ENCODE assay signal across 24 cellular contexts in genomic region chr4:7984286-7984925, GRCh38. TPM values are rescaled to one million over a fixed set of nuclear protein-coding genes. Genes with fewer than 3 reads are reported as not detected.
DNase-seq lines count a peak whose midpoint lies in the region; ATAC-seq, FAIRE-seq and TF ChIP-seq lines count a peak whose summit lies in the region.
"Had no signal": no experiment of that assay in that cellular context is flagged by ENCODE, and none has a peak within 500 bp of the region (broad histone marks: within the 10 kb centered on the region; RNA-seq: fewer than 3 reads in every experiment).

No MANE protein-coding gene starts in this region.

- no peak for FAIRE-seq in small intestine (lab: Jason Lieb, UNC)
- FAIRE-seq: GM12891 had no signal

- in situ Hi-C loops in Panc1 (cut with HindIII; ENCODE audit: low pct_unique_long_range_greater_than_20kb, low sequenced_read_pairs), result no loop called here

- ATAC-seq in Panc1 (no peak), left colon (peak; percentile 24), GM21360 (IDR thresholded peaks at IDR 0.05; ENCODE audit: unreplicated experiment) (no peak)

- H3K9me3 ChIP-seq in Panc1 (ENCODE audit: control insufficient read depth, insufficient read depth, low read depth, low read length), result no peaks in the 10 kb centered on the region
- no peaks in the 10 kb centered on the region for H3K9me3 ChIP-seq in small intestine (ENCODE audit: control insufficient read depth, low read depth)
- H3K9me3 ChIP-seq: BLaER1 had no signal

- POLR2A ChIA-PET in Panc1 (lab: Charles Lee), result no interaction called here

- no TSS peak for BruUV-seq in Panc1 (replicated peaks; lab: Mats Ljungman, UMichigan)

- intact Hi-C loops in Panc1 (cut with micrococcal nuclease; ENCODE audit: unreplicated experiment), result no loop called here
- intact Hi-C loops in left colon (cut with DNase I, micrococcal nuclease), result loop anchor here in 1 of 2 donors (10.0 kb wide), 1 partner anchor 180 kb away; no protein-coding TSS in a partner anchor
- intact Hi-C loops in activated T-helper 1 cell treated with anti-CD3 and anti-CD28 coated beads, Interleukin-12 subunit alpha, Interleukin-12 subunit beta, Interleukin-2, Interleukin-4 antibody, amounts not matched to agents 30 ng/mL and 10 ng/mL and 1 ng/mL, durations not matched to agents 14 hours and 24 hours and 36 hours (cut with micrococcal nuclease), result no loop called here

- no peaks in the 10 kb centered on the region for H3K9me3 Mint-ChIP-seq in activated T-helper 1 cell treated with anti-CD3 and anti-CD28 coated beads, Interleukin-12 subunit alpha, Interleukin-12 subunit beta, Interleukin-2, Interleukin-4 antibody, amounts not matched to agents 30 ng/mL and 10 ng/mL and 1 ng/mL, durations not matched to agents 14 hours and 24 hours and 36 hours
- H3K9me3 Mint-ChIP-seq: CD4-positive, alpha-beta T cell had no signal

- 22 to 72% (median 51%) methylated on average over 30 to 31 of the region's 31 CpGs for WGBS in small intestine, 3 donors

- peak overlapping the region; percentile 51; the same call in 1 of the 2 replicates for H3K27ac ChIP-seq in Panc1 (ENCODE audit: low read length)
- peak overlapping the region in 1 of 2 donors; percentile 50 for H3K27ac ChIP-seq in small intestine (ENCODE audit: low read depth in 1 of 2, low read length in 1 of 2)
- H3K27ac ChIP-seq: 22Rv1, BLaER1 had no signal

- H3K4me1 ChIP-seq in Panc1 (ENCODE audit: control insufficient read depth, insufficient read depth, low read length), result peaks cover 34% of the 10 kb centered on the region
- peaks cover 0 to 9% of the 10 kb centered on the region in 2 donors for H3K4me1 ChIP-seq in small intestine (ENCODE audit: control insufficient read depth in 2 of 2, insufficient read depth in 1 of 2, low read depth in 1 of 2, low read length in 1 of 2)

- CTCF ChIA-PET in Panc1 (lab: Charles Lee), result no interaction called here

- H3K36me3 ChIP-seq in Panc1 (ENCODE audit: control insufficient read depth, insufficient read depth, low read length), result no peaks in the 10 kb centered on the region
- H3K36me3 ChIP-seq in small intestine (ENCODE audit: control insufficient read depth in 2 of 2, insufficient read depth in 2 of 2, low read length in 2 of 2), result no peaks in the 10 kb centered on the region
- H3K36me3 ChIP-seq: BLaER1 had no signal

- H3K36me3 Mint-ChIP-seq in activated T-helper 1 cell treated with anti-CD3 and anti-CD28 coated beads, Interleukin-12 subunit alpha, Interleukin-12 subunit beta, Interleukin-2, Interleukin-4 antibody, amounts not matched to agents 30 ng/mL and 10 ng/mL and 1 ng/mL, durations not matched to agents 14 hours and 24 hours and 36 hours (ENCODE audit: low read depth), result no peaks in the 10 kb centered on the region

- H3K27me3 Mint-ChIP-seq in activated T-helper 1 cell treated with anti-CD3 and anti-CD28 coated beads, Interleukin-12 subunit alpha, Interleukin-12 subunit beta, Interleukin-2, Interleukin-4 antibody, amounts not matched to agents 30 ng/mL and 10 ng/mL and 1 ng/mL, durations not matched to agents 14 hours and 24 hours and 36 hours (ENCODE audit: insufficient read depth), result peaks cover 6% of the 10 kb centered on the region
- H3K27me3 Mint-ChIP-seq: CD4-positive, alpha-beta T cell had no signal

- no peaks in the 10 kb centered on the region for H3K27me3 ChIP-seq in Panc1 (ENCODE audit: control insufficient read depth, insufficient read depth, low read length)
- H3K27me3 ChIP-seq in small intestine (ENCODE audit: control insufficient read depth in 2 of 2, insufficient read depth in 2 of 2, low read length in 2 of 2), result no peaks in the 10 kb centered on the region
- H3K27me3 ChIP-seq: BLaER1 had no signal

- no peak overlapping the region for H3K4me3 Mint-ChIP-seq in activated T-helper 1 cell treated with anti-CD3 and anti-CD28 coated beads, Interleukin-12 subunit alpha, Interleukin-12 subunit beta, Interleukin-2, Interleukin-4 antibody, amounts not matched to agents 30 ng/mL and 10 ng/mL and 1 ng/mL, durations not matched to agents 14 hours and 24 hours and 36 hours
- H3K4me3 Mint-ChIP-seq: CD4-positive, alpha-beta T cell had no signal

- peaks cover 11% of the 10 kb centered on the region for H3K4me1 Mint-ChIP-seq in activated T-helper 1 cell treated with anti-CD3 and anti-CD28 coated beads, Interleukin-12 subunit alpha, Interleukin-12 subunit beta, Interleukin-2, Interleukin-4 antibody, amounts not matched to agents 30 ng/mL and 10 ng/mL and 1 ng/mL, durations not matched to agents 14 hours and 24 hours and 36 hours (ENCODE audit: low read depth)

- DNase-seq in NCI-H2171 treated with DMSO at 0.1 percent for 48 hours (lab: John Stamatoyannopoulos, UW) (peak; percentile 14), NCI-H2171 (lab: John Stamatoyannopoulos, UW) (no peak), Panc1 (ENCODE audit: low read depth, low spot score) (no peak), left colon (peak in 1 of 2 donors; percentile 41), small intestine (peak; percentile 47), NCI-H1092 (lab: John Stamatoyannopoulos, UW) (no peak)
- no peak for DNase-seq in activated T-helper 1 cell treated with anti-CD3 and anti-CD28 coated beads, Interleukin-12 subunit alpha, Interleukin-12 subunit beta, Interleukin-2, Interleukin-4 antibody, amounts not matched to agents 30 ng/mL and 10 ng/mL and 1 ng/mL, durations not matched to agents 14 hours and 24 hours and 36 hours (ENCODE audit: low spot score)
- DNase-seq: ACHN; Caco-2; CD4-positive, alpha-beta T cell; DMS 273 treated with DMSO at 0.1 percent for 48 hours; DMS79 treated with DMSO at 0.1 percent for 48 hours; GOT3; Karpas-422; MV-4-11; NCI-H1694; NCI-H2081; NCI-H446; NCI-H526; SHP77 had no signal

- no peak for TF ChIP-seq CTCF in Panc1 (IDR thresholded peaks at IDR 0.05)

- H3K27ac Mint-ChIP-seq in activated T-helper 1 cell treated with anti-CD3 and anti-CD28 coated beads, Interleukin-12 subunit alpha, Interleukin-12 subunit beta, Interleukin-2, Interleukin-4 antibody, amounts not matched to agents 30 ng/mL and 10 ng/mL and 1 ng/mL, durations not matched to agents 14 hours and 24 hours and 36 hours, result no peak overlapping the region
- H3K27ac Mint-ChIP-seq: CD4-positive, alpha-beta T cell had no signal

- H3K4me3 ChIP-seq in Panc1 (ENCODE audit: low read depth in 2 of 2, low read length in 2 of 2), result no peak overlapping the region
- peak overlapping the region in 1 of 2 donors; percentile 35 for H3K4me3 ChIP-seq in small intestine (ENCODE audit: low read depth in 1 of 2, low read length in 2 of 2)
- H3K4me3 ChIP-seq: BLaER1 had no signal

RNA-seq across cellular contexts. Expression of gene AFAP1, which starts 44.7 kb away (rescaled TPM):
- 94.7 TPM for total RNA-seq in Panc1 (2021; ENCODE audit: unreplicated experiment)
- 90.7 TPM for polyA plus RNA-seq in Panc1 (2012; ENCODE audit: insufficient read length)
- 10 to 100 TPM; 41.2 to 46.2 TPM for total RNA-seq in left colon
- polyA plus RNA-seq in small intestine, result 1 to 10 TPM; 2.2 to 9.6 (median 3.8) TPM
- 48.3 and 48.4 TPM in 2 replicates for total RNA-seq in activated T-helper 1 cell treated with anti-CD3 and anti-CD28 coated beads, Interleukin-12 subunit alpha, Interleukin-12 subunit beta, Interleukin-2, Interleukin-4 antibody, amounts not matched to agents 30 ng/mL and 10 ng/mL and 1 ng/mL, durations not matched to agents 14 hours and 24 hours and 36 hours

Comparison
In these comparisons a context has a peak if more than half of its experiments do, and no peak if none do; other contexts are left out.
1. DNase-seq: peak in NCI-H2171 treated with DMSO at 0.1 percent for 48 hours (single experiment) and small intestine (single experiment); none in NCI-H2171 (single experiment), Panc1 (single experiment), NCI-H1092 (single experiment) and activated T-helper 1 cell treated with anti-CD3 and anti-CD28 coated beads, Interleukin-12 subunit alpha, Interleukin-12 subunit beta, Interleukin-2, Interleukin-4 antibody, amounts not matched to agents 30 ng/mL and 10 ng/mL and 1 ng/mL, durations not matched to agents 14 hours and 24 hours and 36 hours (single experiment).